21 cellular contexts compared by ENCODE assay signal in genomic region chr6:55255061-55255571, GRCh38.
"Had no signal": no experiment of that assay in that cellular context is flagged by ENCODE, and none has a peak within 500 bp of the region (broad histone marks: within the 10 kb centered on the region; RNA-seq: fewer than 3 reads in every experiment).

No MANE protein-coding gene starts in this region.

- H3K36me3 Mint-ChIP-seq: activated naive CD8-positive, alpha-beta T cell treated with anti-CD3 and anti-CD28 coated beads, Interleukin-2, amount 10 ng/mL, durations not matched to agents 7 days and 5 days; mesothelial cell of epicardium had no signal

- H3K4me3 Mint-ChIP-seq: activated CD4-positive, alpha-beta T cell treated with anti-CD3 and anti-CD28 coated beads, Interleukin-2, amount 10 ng/mL, durations not matched to agents 7 days and 5 days; activated CD8-positive, alpha-beta T cell treated with anti-CD3 and anti-CD28 coated beads, Interleukin-2, amount 10 ng/mL, durations not matched to agents 7 days and 5 days; activated naive CD8-positive, alpha-beta T cell treated with anti-CD3 and anti-CD28 coated beads, Interleukin-2, amount 10 ng/mL, durations not matched to agents 7 days and 5 days; activated T-cell treated with anti-CD3 and anti-CD28 coated beads, Interleukin-2, amount 50 U/mL, for 24 hours; dendritic cell treated with granulocyte-macrophage colony-stimulating factor and Interleukin-4, amounts not matched to agents 40 ng/mL and 50 ng/mL, for 4 days; mesothelial cell of epicardium; nephron had no signal

- H3K4me1 ChIP-seq: left lung, tibial nerve had no signal

- H3K27me3 Mint-ChIP-seq: activated CD4-positive, alpha-beta T cell treated with anti-CD3 and anti-CD28 coated beads, Interleukin-2, amount 10 ng/mL, durations not matched to agents 7 days and 5 days; activated naive CD8-positive, alpha-beta T cell treated with anti-CD3 and anti-CD28 coated beads, Interleukin-2, amount 10 ng/mL, durations not matched to agents 7 days and 5 days; activated T-cell treated with anti-CD3 and anti-CD28 coated beads, Interleukin-2, amount 50 U/mL, for 24 hours; dendritic cell treated with granulocyte-macrophage colony-stimulating factor and Interleukin-4, amounts not matched to agents 40 ng/mL and 50 ng/mL, for 4 days; progenitor cell of endocrine pancreas had no signal

- H3K4me3 ChIP-seq: cardiac muscle cell, left lung, tibial nerve had no signal

- H3K9me3 ChIP-seq: left lung, tibial nerve had no signal

- DNase-seq: activated CD4-positive, alpha-beta T cell treated with anti-CD3 and anti-CD28 coated beads, Interleukin-2, amount 10 ng/mL, durations not matched to agents 7 days and 5 days; activated CD8-positive, alpha-beta T cell treated with anti-CD3 and anti-CD28 coated beads, Interleukin-2, amount 10 ng/mL, durations not matched to agents 7 days and 5 days; activated naive CD4-positive, alpha-beta T cell treated with Interleukin-2 at 50 U/mL for 16 hours; activated naive CD8-positive, alpha-beta T cell treated with anti-CD3 and anti-CD28 coated beads, Interleukin-2, amount 10 ng/mL, durations not matched to agents 7 days and 5 days; activated T-cell treated with anti-CD3 and anti-CD28 coated beads, Interleukin-2, amount 50 U/mL, for 24 hours; amygdala; effector CD8-positive, alpha-beta T cell; left lung; occipital lobe; stimulated activated CD8-positive, alpha-beta memory T cell treated with anti-CD3 and anti-CD28 coated beads, Interleukin-4, amount 100 ng/mL, for 48 hours; stimulated activated naive CD8-positive, alpha-beta T cell treated with anti-CD3 and anti-CD28 coated beads, Interleukin-15, Interleukin-2, amounts not matched to agents 100 U/mL and 50 U/mL, for 24 hours; substantia nigra; T1000 had no signal

- H3K36me3 ChIP-seq: cardiac muscle cell, left lung, tibial nerve had no signal

- H3K27ac Mint-ChIP-seq: activated CD4-positive, alpha-beta T cell treated with anti-CD3 and anti-CD28 coated beads, Interleukin-2, amount 10 ng/mL, durations not matched to agents 7 days and 5 days; activated CD8-positive, alpha-beta T cell treated with anti-CD3 and anti-CD28 coated beads, Interleukin-2, amount 10 ng/mL, durations not matched to agents 7 days and 5 days; activated naive CD8-positive, alpha-beta T cell treated with anti-CD3 and anti-CD28 coated beads, Interleukin-2, amount 10 ng/mL, durations not matched to agents 7 days and 5 days; activated T-cell treated with anti-CD3 and anti-CD28 coated beads, Interleukin-2, amount 50 U/mL, for 24 hours; activated T-helper 2 cell treated with anti-CD3 and anti-CD28 coated beads, Interferon-gamma antibody, Interleukin-2, Interleukin-4, amounts not matched to agents 10 μg/mL and 5 μg/mL and 100 μg/mL, durations not matched to agents 14 hours and 24 hours and 36 hours; dendritic cell treated with granulocyte-macrophage colony-stimulating factor and Interleukin-4, amounts not matched to agents 40 ng/mL and 50 ng/mL, for 4 days; mesothelial cell of epicardium; nephron; progenitor cell of endocrine pancreas had no signal

- H3K4me1 Mint-ChIP-seq: activated CD4-positive, alpha-beta T cell treated with anti-CD3 and anti-CD28 coated beads, Interleukin-2, amount 10 ng/mL, durations not matched to agents 7 days and 5 days; activated naive CD8-positive, alpha-beta T cell treated with anti-CD3 and anti-CD28 coated beads, Interleukin-2, amount 10 ng/mL, durations not matched to agents 7 days and 5 days; nephron had no signal

- ATAC-seq: activated CD4-positive, CD25-positive, alpha-beta regulatory T cell treated with anti-CD3 and anti-CD28 coated beads, Interleukin-2, amount 50 U/mL, for 24 hours; activated CD8-positive, alpha-beta T cell treated with anti-CD3 and anti-CD28 coated beads, Interleukin-2, amount 10 ng/mL, durations not matched to agents 7 days and 5 days; left lung; stimulated activated naive CD8-positive, alpha-beta T cell treated with anti-CD3 and anti-CD28 coated beads, Interleukin-15, Interleukin-2, amounts not matched to agents 100 U/mL and 50 U/mL, for 24 hours had no signal

- H3K9me3 Mint-ChIP-seq: activated CD4-positive, alpha-beta T cell treated with anti-CD3 and anti-CD28 coated beads, Interleukin-2, amount 10 ng/mL, durations not matched to agents 7 days and 5 days; activated T-helper 2 cell treated with anti-CD3 and anti-CD28 coated beads, Interferon-gamma antibody, Interleukin-2, Interleukin-4, amounts not matched to agents 10 μg/mL and 5 μg/mL and 100 μg/mL, durations not matched to agents 14 hours and 24 hours and 36 hours; dendritic cell treated with granulocyte-macrophage colony-stimulating factor and Interleukin-4, amounts not matched to agents 40 ng/mL and 50 ng/mL, for 4 days; nephron had no signal

- H3K27me3 ChIP-seq: cardiac muscle cell, left lung, tibial nerve had no signal
